In the genomic region with DNA sequence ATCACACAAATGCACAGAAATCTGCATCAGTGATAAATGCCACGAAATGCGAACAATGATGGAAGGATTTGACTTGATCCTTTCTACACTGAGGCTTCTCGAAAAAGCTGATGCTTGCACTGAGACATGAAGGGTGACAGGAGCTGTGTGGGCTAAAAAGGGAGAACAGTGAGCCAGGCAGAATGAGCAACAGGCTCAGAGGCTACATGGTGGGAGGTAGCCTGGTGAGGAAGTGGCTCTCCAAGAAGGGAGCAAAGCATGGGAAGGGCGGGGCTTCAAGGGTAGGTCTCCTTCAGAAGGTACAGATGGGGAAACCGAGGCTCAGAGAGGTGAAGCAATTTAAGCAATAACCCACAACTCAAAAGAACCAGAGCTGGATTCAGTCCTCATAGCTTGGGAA, we compare ENCODE assay signal across 24 cellular contexts.
"Had no signal": no experiment of that assay in that cellular context is flagged by ENCODE, and none has a peak within 500 bp of the region (broad histone marks: within the 10 kb centered on the region; RNA-seq: fewer than 3 reads in every experiment).

No MANE protein-coding gene starts in this region.

- H3K36me3 ChIP-seq: stomach, suprapubic skin, thoracic aorta, thyroid gland, tibial artery, tibial nerve, transverse colon, upper lobe of left lung, upper lobe of right lung, uterus, vagina had no signal

- H3K4me1 ChIP-seq: stomach, testis, tibial artery, tibial nerve, uterus had no signal

- H3K9me3 ChIP-seq: stomach, suprapubic skin, testis, thoracic aorta, thyroid gland, tibial artery, tibial nerve, transverse colon, upper lobe of left lung, upper lobe of right lung, uterus, vagina had no signal

- H3K27ac ChIP-seq: stomach, suprapubic skin, testis, thoracic aorta, thyroid gland, tibial artery, tibial nerve, transverse colon, upper lobe of left lung, upper lobe of right lung, uterus, vagina had no signal

- H3K4me3 ChIP-seq: stomach, suprapubic skin, testis, thoracic aorta, thyroid gland, tibial artery, tibial nerve, transverse colon, upper lobe of left lung, upper lobe of right lung, uterus, vagina had no signal

- H3K27me3 ChIP-seq: stomach, suprapubic skin, testis, thyroid gland, tibial nerve, transverse colon, upper lobe of left lung, upper lobe of right lung, uterus, vagina had no signal

- DNase-seq: stimulated activated CD4-positive, alpha-beta T cell treated with anti-CD3 and anti-CD28 coated beads, Interleukin-2, amount 100 ng/mL, for 48 hours; stimulated activated CD4-positive, alpha-beta T cell treated with anti-CD3 and anti-CD28 coated beads, Interleukin-4, amount 100 ng/mL, for 1 hour; stimulated activated CD4-positive, alpha-beta T cell treated with anti-CD3 and anti-CD28 coated beads, Interleukin-4, amount 100 ng/mL, for 24 hours; stimulated activated CD4-positive, alpha-beta T cell treated with anti-CD3 and anti-CD28 coated beads, Interleukin-4, amount 100 ng/mL, for 4 hours; stimulated activated CD8-positive, alpha-beta memory T cell treated with anti-CD3 and anti-CD28 coated beads, Interleukin-4, amount 100 ng/mL, for 48 hours; stimulated activated naive B cell treated with anti-CD40 and anti-IgM and Interleukin-4, amounts not matched to agents 10 μg/mL and 1 μg/mL and 100 μg/mL, for 72 hours; stimulated activated naive CD4-positive, alpha-beta T cell; stimulated activated naive CD4-positive, alpha-beta T cell treated with Interleukin-2 at 50 U/mL for 16 hours; stimulated activated naive CD8-positive, alpha-beta T cell treated with anti-CD3 and anti-CD28 coated beads, Interleukin-15, amount 100 ng/mL, for 72 hours; stimulated activated naive CD8-positive, alpha-beta T cell treated with anti-CD3 and anti-CD28 coated beads, Interleukin-15, Interleukin-2, amounts not matched to agents 100 U/mL and 50 U/mL, for 24 hours; stomach; substantia nigra; testis; thyroid gland; tibial artery; transverse colon; trophoblast cell; upper lobe of left lung; upper lobe of right lung; uterus had no signal
